ENCODE assay signal across 16 cellular contexts in the genomic region with DNA sequence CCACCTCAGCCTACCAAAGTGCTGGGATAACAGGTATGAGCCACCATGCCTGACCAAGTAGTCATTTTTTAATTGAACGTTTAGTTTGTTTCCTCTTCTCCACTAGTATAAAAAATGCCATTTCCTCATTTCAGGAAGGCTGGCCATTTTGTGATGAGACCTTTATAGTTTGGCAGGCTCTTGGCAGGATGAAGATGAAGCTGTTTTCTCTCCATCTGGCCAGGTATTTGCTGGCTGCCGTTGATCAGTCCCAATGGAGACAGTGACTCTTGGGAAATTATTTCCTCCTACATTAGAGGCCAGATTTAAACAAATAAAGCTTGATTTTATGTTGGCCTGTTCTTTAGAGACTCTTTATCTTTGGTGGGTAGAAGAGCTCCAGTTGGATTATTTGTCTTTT.
DNase-seq lines count a peak whose midpoint lies in the region; ATAC-seq and TF ChIP-seq lines count a peak whose summit lies in the region.
"Had no signal": no experiment of that assay in that cellular context is flagged by ENCODE, and none has a peak within 500 bp of the region (broad histone marks: within the 10 kb centered on the region; RNA-seq: fewer than 3 reads in every experiment).

No MANE protein-coding gene starts in this region.

- H3K27me3 Mint-ChIP-seq in T-cell = no peaks in the 10 kb centered on the region
- no peaks in the 10 kb centered on the region for H3K27me3 Mint-ChIP-seq in effector memory CD8-positive, alpha-beta T cell

- peaks cover 61% of the 10 kb centered on the region for H3K4me1 ChIP-seq in left ventricle myocardium inferior

- CTCF ChIA-PET in T-cell (lab: Charles Lee) = interaction anchor here in 1 of 2 donors (0.6 to 1.3 kb wide), 2 partner anchors 34 to 38 kb away, joined by 5 read pairs; no protein-coding TSS in a partner anchor

- H3K4me3 ChIP-seq in left ventricle myocardium inferior = no peak overlapping the region

- peak overlapping the region; percentile 75 to 76 for H3K27ac Mint-ChIP-seq in T-cell
- H3K27ac Mint-ChIP-seq in effector memory CD8-positive, alpha-beta T cell = peak overlapping the region; percentile 76 to 86
- H3K27ac Mint-ChIP-seq: H9 had no signal

- no peaks in the 10 kb centered on the region for H3K36me3 ChIP-seq in left ventricle myocardium inferior

- no peak overlapping the region for H3K4me3 Mint-ChIP-seq in T-cell
- no peak overlapping the region for H3K4me3 Mint-ChIP-seq in effector memory CD8-positive, alpha-beta T cell
- H3K4me3 Mint-ChIP-seq: H9 had no signal

- H3K9me3 ChIP-seq in left ventricle myocardium inferior (replicated peaks) = no peaks in the 10 kb centered on the region

- peaks cover 25 to 49% (median 36%) of the 10 kb centered on the region in 3 donors for H3K4me1 Mint-ChIP-seq in T-cell
- peaks cover 57 to 69% of the 10 kb centered on the region in 2 donors for H3K4me1 Mint-ChIP-seq in effector memory CD8-positive, alpha-beta T cell (ENCODE audit: low read depth in 2 of 2)

- no peaks in the 10 kb centered on the region for H3K9me3 Mint-ChIP-seq in T-cell
- peaks cover 0 to 6% of the 10 kb centered on the region in 2 donors for H3K9me3 Mint-ChIP-seq in effector memory CD8-positive, alpha-beta T cell
- H3K9me3 Mint-ChIP-seq: H9 had no signal

- peaks cover 21% of the 10 kb centered on the region for H3K36me3 Mint-ChIP-seq in T-cell
- H3K36me3 Mint-ChIP-seq in effector memory CD8-positive, alpha-beta T cell (ENCODE audit: insufficient read depth) = no peaks in the 10 kb centered on the region

- no peak for TF ChIP-seq CTCF in left ventricle myocardium inferior (IDR thresholded peaks at IDR 0.05; ENCODE audit: borderline replicate concordance)

- H3K27ac ChIP-seq in left ventricle myocardium inferior (replicated peaks) (peak overlapping the region; percentile 2), temporal lobe (ENCODE audit: low read depth, low read length) (peak overlapping the region; percentile 90)

- POLR2A ChIA-PET in T-cell (lab: Charles Lee) = no interaction called here

- no peak for DNase-seq in left ventricle myocardium inferior
- DNase-seq in Right ventricle myocardium superior = no peak
- no peak for DNase-seq in T-cell
- no peak for DNase-seq in effector memory CD8-positive, alpha-beta T cell
- DNase-seq in NCI-H146 (lab: John Stamatoyannopoulos, UW) = no peak
- DNase-seq: COR-L47, DMS53, H9, MM.1S, NCI-H1105, NCI-H187, NCI-H446 treated with DMSO at 0.1 percent for 48 hours, NCI-H82, SIG-M5 had no signal

- ATAC-seq in Right ventricle myocardium superior (ENCODE audit: poor library complexity) (no peak), T-cell (replicated peaks in 1 of 4) (no peak), HG02588 (IDR thresholded peaks at IDR 0.05; ENCODE audit: unreplicated experiment) (no peak)
- ATAC-seq in effector memory CD8-positive, alpha-beta T cell (replicated peaks) = no peak

- intact Hi-C loops in left ventricle myocardium inferior (cut with micrococcal nuclease) (no loop called here), Right ventricle myocardium superior (cut with DNase I) (no loop called here)

- no peaks in the 10 kb centered on the region for H3K27me3 ChIP-seq in left ventricle myocardium inferior (ENCODE audit: low read depth)
